ENCODE assay signal across 8 cellular contexts in genomic region chr22:41288245-41288946, GRCh38. TPM values are rescaled to one million over a fixed set of nuclear protein-coding genes. Genes with fewer than 3 reads are reported as not detected.
DNase-seq lines count a peak whose midpoint lies in the region; ATAC-seq, FAIRE-seq and TF ChIP-seq lines count a peak whose summit lies in the region.

No MANE protein-coding gene starts in this region.

- WGBS in thyroid gland, 2 donors = 77 to 81% methylated on average over 9 of the region's 9 CpGs

- no peaks in the 10 kb centered on the region for H3K9me3 Mint-ChIP-seq in activated naive CD8-positive, alpha-beta T cell (ENCODE audit: low read depth)

- H3K4me3 Mint-ChIP-seq in activated naive CD8-positive, alpha-beta T cell = peak overlapping the region; percentile 65

- no peaks in the 10 kb centered on the region for H3K9me3 ChIP-seq in thyroid gland

- TF ChIP-seq CTCF in AG10803 (conservative IDR thresholded peaks at IDR 0.05; ENCODE audit: low read length) (no peak), thyroid gland (IDR thresholded peaks at IDR 0.05) (no peak)

- H3K27me3 Mint-ChIP-seq in activated naive CD8-positive, alpha-beta T cell = no peaks in the 10 kb centered on the region

- H3K27ac Mint-ChIP-seq in activated naive CD8-positive, alpha-beta T cell = peak overlapping the region; percentile 90

- peaks cover 19% of the 10 kb centered on the region for H3K4me1 Mint-ChIP-seq in activated naive CD8-positive, alpha-beta T cell (ENCODE audit: low read depth)

- TF ChIP-seq POLR2A in thyroid gland (IDR thresholded peaks at IDR 0.05) = no peak

- intact Hi-C loops in thyroid gland (cut with DNase I) = loop anchor here (10.0 kb wide), 1 partner anchor 226 kb away; no protein-coding TSS in a partner anchor

- H3K4me3 ChIP-seq in AG10803 (ENCODE audit: low read length) (no peak overlapping the region), thyroid gland (replicated peaks in 1 of 3) (no peak overlapping the region)

- no peaks in the 10 kb centered on the region for H3K36me3 Mint-ChIP-seq in activated naive CD8-positive, alpha-beta T cell

- ATAC-seq in HG02870 (IDR thresholded peaks at IDR 0.05; ENCODE audit: unreplicated experiment) = no peak
- ATAC-seq in HG03097 (IDR thresholded peaks at IDR 0.05; ENCODE audit: low FRiP score, unreplicated experiment) = no peak

- peaks cover 21 to 35% of the 10 kb centered on the region in 2 donors for H3K4me1 ChIP-seq in thyroid gland

- DNase-seq in AG10803 (ENCODE audit: low read depth) (peak; percentile 64), HT1080 (ENCODE audit: low read depth) (peak; percentile 93), thyroid gland (no peak), D341Med (ENCODE audit: low spot score) (no peak)

- FAIRE-seq in islet of Langerhans (lab: Jason Lieb, UNC) = peak; percentile 61

- no peaks in the 10 kb centered on the region for H3K27me3 ChIP-seq in thyroid gland

- H3K36me3 ChIP-seq in thyroid gland = peaks cover 3 to 8% of the 10 kb centered on the region in 2 donors

- H3K27ac ChIP-seq in thyroid gland = peak overlapping the region; percentile 49 to 98 (median 95)

RNA-seq across cellular contexts. Expression of gene RANGAP1, which starts 2.4 kb away (rescaled TPM):
- total RNA-seq in HT1080 (2014; rRNA removed; shearing (Covaris generic)) = 189 and 198 TPM in 2 replicates
- 116 and 127 TPM in 2 replicates for polyA plus RNA-seq in HT1080 (2015; cell fraction: cytosol; rRNA removed)
- 256 and 270 TPM in 2 replicates for polyA plus RNA-seq in HT1080 (2015; cell fraction: nucleus; rRNA removed)
- 10 to 100 TPM; 35.5 to 42.7 (median 38.8) TPM for total RNA-seq in thyroid gland

RNA-seq across cellular contexts. Expression of gene ZC3H7B, which starts 12.9 kb away (rescaled TPM):
- total RNA-seq in HT1080 (2014; rRNA removed; shearing (Covaris generic)) = 55.7 and 58.7 TPM in 2 replicates
- polyA plus RNA-seq in HT1080 (2015; cell fraction: cytosol; rRNA removed) = 38.4 and 40.3 TPM in 2 replicates
- 42.5 and 44.0 TPM in 2 replicates for polyA plus RNA-seq in HT1080 (2015; cell fraction: nucleus; rRNA removed)
- total RNA-seq in thyroid gland = 100 to 1,000 TPM in 1 of 4 donors, 10 to 100 TPM in 3; 77.7 to 100 (median 88.7) TPM

RNA-seq across cellular contexts. Expression of gene CHADL, which starts 47.7 kb away (rescaled TPM):
- total RNA-seq in HT1080 (2014; rRNA removed; shearing (Covaris generic)) = not detected in 2 replicates
- not detected in 2 replicates for polyA plus RNA-seq in HT1080 (2015; cell fraction: cytosol; rRNA removed)
- polyA plus RNA-seq in HT1080 (2015; cell fraction: nucleus; rRNA removed) = not detected in 2 replicates
- 1 to 10 TPM; 4.6 to 7.5 (median 6.2) TPM for total RNA-seq in thyroid gland

Comparison
In these comparisons a context has a peak if more than half of its experiments do, and no peak if none do; other contexts are left out.
1. DNase-seq: peak in AG10803 (single experiment) and HT1080 (single experiment); none in thyroid gland (0 of 2) and D341Med (single experiment).